ENCODE assay signal across 1 cellular context in genomic region chr10:86861351-86861750, GRCh38.
TF ChIP-seq lines count a peak whose summit lies in the region.

No MANE protein-coding gene starts in this region.

TF ChIP-seq in HepG2, 621 proteins besides CTCF, POLR2A, EP300 and RAD21 (continued from another document):
- TF ChIP-seq, protein P1, sequence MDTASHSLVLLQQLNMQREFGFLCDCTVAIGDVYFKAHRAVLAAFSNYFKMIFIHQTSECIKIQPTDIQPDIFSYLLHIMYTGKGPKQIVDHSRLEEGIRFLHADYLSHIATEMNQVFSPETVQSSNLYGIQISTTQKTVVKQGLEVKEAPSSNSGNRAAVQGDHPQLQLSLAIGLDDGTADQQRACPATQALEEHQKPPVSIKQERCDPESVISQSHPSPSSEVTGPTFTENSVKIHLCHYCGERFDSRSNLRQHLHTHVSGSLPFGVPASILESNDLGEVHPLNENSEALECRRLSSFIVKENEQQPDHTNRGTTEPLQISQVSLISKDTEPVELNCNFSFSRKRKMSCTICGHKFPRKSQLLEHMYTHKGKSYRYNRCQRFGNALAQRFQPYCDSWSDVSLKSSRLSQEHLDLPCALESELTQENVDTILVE (CRISPR knock-in tag; IDR thresholded peaks at IDR 0.05): no peak
- TF ChIP-seq THYN1 (CRISPR knock-in tag; IDR thresholded peaks at IDR 0.05; ENCODE audit: borderline replicate concordance, low read depth) (no peak), ARID5B (CRISPR knock-in tag; IDR thresholded peaks at IDR 0.05) (peak; percentile 35; the same call in 1 of the 2 replicates), SMAD3 (CRISPR knock-in tag; IDR thresholded peaks at IDR 0.05) (no peak), KLF13 (CRISPR knock-in tag; IDR thresholded peaks at IDR 0.05) (no peak)
